Comparison of ENCODE assay signal across 17 cellular contexts in the genomic region with DNA sequence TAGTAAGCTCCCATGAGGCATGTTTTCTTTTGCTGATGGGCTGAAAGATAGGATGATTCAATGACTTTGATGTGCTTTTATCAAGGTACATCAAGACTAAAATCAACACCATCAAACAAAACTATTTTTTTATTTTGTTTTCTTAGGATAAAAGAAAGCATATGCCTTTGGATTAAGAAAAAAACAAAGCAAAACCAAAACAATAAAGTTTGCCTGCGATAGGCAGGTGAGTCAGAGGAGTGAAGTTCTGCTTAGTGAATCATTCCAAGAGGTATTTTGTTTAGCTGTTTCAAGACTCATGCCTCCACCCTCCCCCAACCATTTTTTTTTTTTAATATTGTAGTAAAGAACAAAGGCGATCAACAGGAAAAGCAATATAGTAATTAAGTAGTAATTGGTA.
A peak's percentile ranks its signal among the peaks of the same experiment; 100 is the strongest.
DNase-seq lines count a peak whose midpoint lies in the region; ATAC-seq, FAIRE-seq and TF ChIP-seq lines count a peak whose summit lies in the region.
"Had no signal": no experiment of that assay in that cellular context is flagged by ENCODE, and none has a peak within 500 bp of the region (broad histone marks: within the 10 kb centered on the region; RNA-seq: fewer than 3 reads in every experiment).

No MANE protein-coding gene starts in this region.

- H3K27ac ChIP-seq in HCT116 (ENCODE audit: low read depth, low read length), result peak overlapping the region; percentile 35; the same call in 1 of the 2 replicates
- no peak overlapping the region for H3K27ac ChIP-seq in OCI-LY3 (ENCODE audit: low read length)
- peak overlapping the region; percentile 63 for H3K27ac ChIP-seq in endothelial cell of umbilical vein (ENCODE audit: insufficient read depth, low read depth, low read length)
- H3K27ac ChIP-seq: spleen, tibial artery, WERI-Rb-1 had no signal

- H3K36me3 ChIP-seq in HCT116 (ENCODE audit: control insufficient read depth in 1 of 2, insufficient read depth in 2 of 2, low read length in 2 of 2), result no peaks in the 10 kb centered on the region
- no peaks in the 10 kb centered on the region for H3K36me3 ChIP-seq in OCI-LY3 (replicated peaks; ENCODE audit: low read depth, low read length)
- H3K36me3 ChIP-seq in endothelial cell of umbilical vein (ENCODE audit: control insufficient read depth in 2 of 2, extremely low read depth in 1 of 2, insufficient read depth in 2 of 2, low read length in 2 of 2), result no peaks in the 10 kb centered on the region
- H3K36me3 ChIP-seq: spleen, tibial artery, WERI-Rb-1 had no signal

- intact Hi-C loops in HCT116 (cut with micrococcal nuclease), result no loop called here
- intact Hi-C loops in endothelial cell of umbilical vein (cut with micrococcal nuclease), result no loop called here

- no peak for FAIRE-seq in endothelial cell of umbilical vein (lab: Jason Lieb, UNC)

- no peak for TF ChIP-seq POLR2A in HCT116 (IDR thresholded peaks at IDR 0.05; ENCODE audit: borderline replicate concordance, extremely low read depth, insufficient read depth, insufficient read length)
- TF ChIP-seq POLR2A in endothelial cell of umbilical vein (IDR thresholded peaks at IDR 0.05; ENCODE audit: low read depth, low read length), result no peak

- CTCF ChIA-PET in HCT116 (lab: Charles Lee) (no interaction called here), endothelial cell of umbilical vein (lab: Charles Lee) (no interaction called here)

- no peaks in the 10 kb centered on the region for H3K9me3 Mint-ChIP-seq in activated naive CD4-positive, alpha-beta T cell treated with anti-CD3 and anti-CD28 coated beads, Interleukin-2, amount 50 U/mL, for 72 hours
- H3K9me3 Mint-ChIP-seq: brain had no signal

- dilution Hi-C loops in endothelial cell of umbilical vein (cut with MboI; ENCODE audit: extremely low pct_ligation_motif_present, low sequenced_read_pairs), result no loop called here

- no peaks in the 10 kb centered on the region for H3K27me3 ChIP-seq in HCT116 (ENCODE audit: insufficient read depth, low read length)
- no peaks in the 10 kb centered on the region for H3K27me3 ChIP-seq in OCI-LY3 (ENCODE audit: low read depth, low read length)
- no peaks in the 10 kb centered on the region for H3K27me3 ChIP-seq in endothelial cell of umbilical vein (ENCODE audit: control insufficient read depth in 2 of 2, insufficient read depth in 2 of 2, low read length in 2 of 2)
- H3K27me3 ChIP-seq: spleen had no signal

- no peaks in the 10 kb centered on the region for H3K36me3 Mint-ChIP-seq in activated naive CD4-positive, alpha-beta T cell treated with anti-CD3 and anti-CD28 coated beads, Interleukin-2, amount 50 U/mL, for 72 hours
- H3K36me3 Mint-ChIP-seq: brain; naive thymus-derived CD4-positive, alpha-beta T cell had no signal

- H3K27ac Mint-ChIP-seq in activated naive CD4-positive, alpha-beta T cell treated with anti-CD3 and anti-CD28 coated beads, Interleukin-2, amount 50 U/mL, for 72 hours, result no peak overlapping the region
- H3K27ac Mint-ChIP-seq: brain; naive thymus-derived CD4-positive, alpha-beta T cell had no signal

- BruUV-seq in HCT116 (replicated peaks; lab: Mats Ljungman, UMichigan), result no TSS peak
- no TSS peak for BruUV-seq in endothelial cell of umbilical vein (replicated peaks; lab: Mats Ljungman, UMichigan)

- no peak for TF ChIP-seq RAD21 in HCT116 (IDR thresholded peaks at IDR 0.05; ENCODE audit: low read depth)

- no peak for TF ChIP-seq CTCF in HCT116 (IDR thresholded peaks at IDR 0.05 in 2 of 3, conservative IDR thresholded peaks at IDR 0.05 in 1 of 3; ENCODE audit: borderline replicate concordance in 1 of 3, insufficient read depth in 1 of 3, low read depth in 2 of 3, low read length in 2 of 3)
- TF ChIP-seq CTCF in OCI-LY3 (IDR thresholded peaks at IDR 0.05; ENCODE audit: low read depth, low read length), result no peak
- TF ChIP-seq CTCF in endothelial cell of umbilical vein (IDR thresholded peaks at IDR 0.05; ENCODE audit: extremely low read depth in 1 of 2, insufficient read depth in 1 of 2, low read depth in 1 of 2, low read length in 2 of 2), result no peak

- H3K9me3 ChIP-seq in HCT116 (ENCODE audit: control insufficient read depth in 1 of 2, insufficient read depth in 1 of 2, low read depth in 1 of 2, low read length in 2 of 2) (no peaks in the 10 kb centered on the region), OCI-LY3 (ENCODE audit: insufficient read depth, low read length) (no peaks in the 10 kb centered on the region), endothelial cell of umbilical vein (replicated peaks; ENCODE audit: control insufficient read depth, insufficient read depth, low read length) (no peaks in the 10 kb centered on the region)
- H3K9me3 ChIP-seq: spleen, tibial artery had no signal

- peak overlapping the region; percentile 58 for H3K4me2 ChIP-seq in HCT116 (ENCODE audit: low read length)
- H3K4me2 ChIP-seq in OCI-LY3 (ENCODE audit: low read length), result peak overlapping the region; percentile 50
- H3K4me2 ChIP-seq in endothelial cell of umbilical vein (ENCODE audit: insufficient read depth, low read length), result peak overlapping the region; percentile 74

- H3K9me2 ChIP-seq in HCT116 (ENCODE audit: insufficient read depth), result no peaks in the 10 kb centered on the region

- H3K4me1 ChIP-seq in HCT116 (ENCODE audit: control insufficient read depth in 1 of 2, insufficient read depth in 2 of 2, low read length in 2 of 2) (peaks cover 5 to 7% of the 10 kb centered on the region in 2 experiments; a peak in 3 of 4 replicates), OCI-LY3 (ENCODE audit: low read length) (0 out of 2 replicates have a peak, but pooled peaks cover 4% of the 10 kb centered on the region), endothelial cell of umbilical vein (ENCODE audit: control insufficient read depth, extremely low read depth, insufficient read depth, low read length) (peaks cover 11% of the 10 kb centered on the region)
- H3K4me1 ChIP-seq: spleen had no signal

- RAD21 ChIA-PET in HCT116 (lab: Charles Lee; ENCODE audit: low non-redundant PET in 1 of 2, low total read pairs in 2 of 2, uncharacterized antibody in 2 of 2, unreplicated experiment in 2 of 2), result no interaction called here

- H3K9ac ChIP-seq in HCT116 (ENCODE audit: low read length) (no peak overlapping the region), OCI-LY3 (ENCODE audit: low read length) (no peak overlapping the region), endothelial cell of umbilical vein (replicated peaks; ENCODE audit: extremely low read depth, insufficient read depth, low read length) (peak overlapping the region; percentile 42)

- no peaks in the 10 kb centered on the region for H4K20me1 ChIP-seq in HCT116 (ENCODE audit: insufficient read depth)
- no peaks in the 10 kb centered on the region for H4K20me1 ChIP-seq in OCI-LY3 (ENCODE audit: insufficient read depth, low read length)
- H4K20me1 ChIP-seq in endothelial cell of umbilical vein (replicated peaks; ENCODE audit: control insufficient read depth, extremely low read depth, insufficient read depth, low read length), result no peaks in the 10 kb centered on the region

- POLR2A ChIA-PET in HCT116 (lab: Charles Lee), result no interaction called here
- POLR2A ChIA-PET in endothelial cell of umbilical vein (lab: Charles Lee), result no interaction called here

- DNase-seq in HCT116 (ENCODE audit: low read depth, low spot score) (peak; percentile 46), endothelial cell of umbilical vein (ENCODE audit: low read depth, low spot score) (peak; percentile 6), renal cortical epithelial cell (ENCODE audit: low read depth) (peak; percentile 91), NOMO-1 treated with DMSO at 0.1 percent for 48 hours (lab: John Stamatoyannopoulos, UW; ENCODE audit: unreplicated experiment) (no peak)
- DNase-seq in stimulated activated CD8-positive, alpha-beta memory T cell treated with anti-CD3 and anti-CD28 coated beads, Interleukin-4, amount 100 ng/mL, for 48 hours, result no peak
- no peak for DNase-seq in activated naive CD4-positive, alpha-beta T cell treated with anti-CD3 and anti-CD28 coated beads, Interleukin-2, amount 50 U/mL, for 72 hours (ENCODE audit: low spot score in 2 of 2)
- no peak for DNase-seq in activated CD4-positive, CD25-positive, alpha-beta regulatory T cell (lab: John Stamatoyannopoulos, UW)
- DNase-seq: KG1; naive thymus-derived CD4-positive, alpha-beta T cell; NCI-H2171; Right ventricle myocardium superior; spleen; tibial artery; WERI-Rb-1 had no signal

- no peaks in the 10 kb centered on the region for H3K9me1 ChIP-seq in endothelial cell of umbilical vein (replicated peaks; ENCODE audit: control insufficient read depth, extremely low read depth, insufficient read depth, low read length)

- H2AFZ ChIP-seq in HCT116 (ENCODE audit: low read depth, low read length, poor library complexity, severe bottlenecking) (peak overlapping the region; percentile 92), OCI-LY3 (ENCODE audit: low read depth, low read length) (no peak overlapping the region), endothelial cell of umbilical vein (ENCODE audit: low read depth, low read length) (peak overlapping the region; percentile 68)

- H3K4me3 ChIP-seq in HCT116 (replicated peaks in 1 of 2; ENCODE audit: low read depth in 1 of 2, low read length in 2 of 2) (peak overlapping the region; percentile 1 to 25; a peak in 1 of 4 replicates), OCI-LY3 (ENCODE audit: low read length) (peak overlapping the region; percentile 60), endothelial cell of umbilical vein (replicated peaks in 1 of 3; ENCODE audit: insufficient read depth in 1 of 3, low read depth in 1 of 3, low read length in 3 of 3) (peak overlapping the region in 1 of 3 experiments; percentile 16)
- H3K4me3 ChIP-seq: spleen, tibial artery had no signal

- peak; percentile 68 for ATAC-seq in HCT116
- no peak for ATAC-seq in activated naive CD4-positive, alpha-beta T cell treated with anti-CD3 and anti-CD28 coated beads, Interleukin-2, amount 50 U/mL, for 72 hours
- ATAC-seq: esophagus mucosa; naive thymus-derived CD4-positive, alpha-beta T cell had no signal

- H3K79me2 ChIP-seq in HCT116 (ENCODE audit: insufficient read depth, low read length) (no peaks in the 10 kb centered on the region), OCI-LY3 (ENCODE audit: low read length) (no peaks in the 10 kb centered on the region), endothelial cell of umbilical vein (ENCODE audit: control insufficient read depth, insufficient read depth, low read length) (no peaks in the 10 kb centered on the region)

TF ChIP-seq in HCT116, 20 proteins besides CTCF, POLR2A, EP300 and RAD21 (continues in another document):
- no peak for TF ChIP-seq SIN3A (IDR thresholded peaks at IDR 0.05; ENCODE audit: low read depth)
- peak; percentile 60 for TF ChIP-seq FOSL1 (IDR thresholded peaks at IDR 0.05; ENCODE audit: low read depth)
- no peak for TF ChIP-seq MAX (IDR thresholded peaks at IDR 0.05)

TF ChIP-seq in endothelial cell of umbilical vein, 7 proteins besides CTCF, POLR2A, EP300 and RAD21 (continues in another document):
- TF ChIP-seq JUN (IDR thresholded peaks at IDR 0.05; ENCODE audit: borderline replicate concordance, insufficient read depth, insufficient read length, low read depth) (peak; percentile 16), MYC (IDR thresholded peaks at IDR 0.05; ENCODE audit: low read depth, low read length) (no peak), FOS (IDR thresholded peaks at IDR 0.05; ENCODE audit: borderline replicate concordance, insufficient read depth, low read length) (peak; percentile 81), GATA2 (IDR thresholded peaks at IDR 0.05; ENCODE audit: insufficient read depth, insufficient read length, low read depth, low read length) (peak; percentile 54), EZH2 (IDR thresholded peaks at IDR 0.05; ENCODE audit: borderline replicate concordance, low read depth, low read length, severe bottlenecking) (no peak)

Comparison
In these comparisons a context has a peak if more than half of its experiments do, and no peak if none do; other contexts are left out.
1. DNase-seq: peak in HCT116 (single experiment), endothelial cell of umbilical vein (single experiment) and renal cortical epithelial cell (single experiment); none in stimulated activated CD8-positive, alpha-beta memory T cell treated with anti-CD3 and anti-CD28 coated beads, Interleukin-4, amount 100 ng/mL, for 48 hours (single experiment), NOMO-1 treated with DMSO at 0.1 percent for 48 hours (single experiment), activated naive CD4-positive, alpha-beta T cell treated with anti-CD3 and anti-CD28 coated beads, Interleukin-2, amount 50 U/mL, for 72 hours (0 of 2) and activated CD4-positive, CD25-positive, alpha-beta regulatory T cell (0 of 4).
2. Peak in every context shown above with its lines, with median percentiles within 50 percentile points of each other: H3K4me2 ChIP-seq.